In genomic region chr7:105012503-105013282, GRCh38 we compare ENCODE assay signal across 1 cellular context.
A peak's percentile ranks its signal among the peaks of the same experiment; 100 is the strongest.
TF ChIP-seq lines count a peak whose summit lies in the region.

No MANE protein-coding gene starts in this region.

TF ChIP-seq in GM12878, 131 proteins besides CTCF, POLR2A, EP300 and RAD21 (continued from another document and continues in another):
- TF ChIP-seq BCL3 (IDR thresholded peaks at IDR 0.05; ENCODE audit: borderline replicate concordance, insufficient read depth, low read depth, low read length, poor library complexity, severe bottlenecking) = peak; percentile 96
- peak; percentile 56; the same call in 1 of the 2 replicates for TF ChIP-seq SMARCA5 (IDR thresholded peaks at IDR 0.05)
- no peak for TF ChIP-seq BCLAF1 (IDR thresholded peaks at IDR 0.05)
- peak; percentile 43 for TF ChIP-seq NKRF (conservative IDR thresholded peaks at IDR 0.05)
- peak; percentile 15; the same call in 1 of the 2 replicates for TF ChIP-seq NFYA (IDR thresholded peaks at IDR 0.05; ENCODE audit: borderline replicate concordance, low read depth, low read length)
- peak; percentile 95 for TF ChIP-seq SKIL (IDR thresholded peaks at IDR 0.05; ENCODE audit: low read depth, poor library complexity, severe bottlenecking)
- no peak for TF ChIP-seq ZZZ3 (IDR thresholded peaks at IDR 0.05; ENCODE audit: control insufficient read depth, insufficient read length, low read depth)
- TF ChIP-seq MTA2 (IDR thresholded peaks at IDR 0.05; ENCODE audit: low read depth) = peak; percentile 85
- peak; percentile 68 for TF ChIP-seq FOS (IDR thresholded peaks at IDR 0.05; ENCODE audit: borderline replicate concordance, extremely low read depth, insufficient read length)
- TF ChIP-seq BACH1 (IDR thresholded peaks at IDR 0.05; ENCODE audit: borderline replicate concordance) = peak; percentile 96
- TF ChIP-seq CREM (IDR thresholded peaks at IDR 0.05; ENCODE audit: low read depth) = peak; percentile 93
- peak; percentile 77 for TF ChIP-seq CUX1 (IDR thresholded peaks at IDR 0.05; ENCODE audit: insufficient replicate concordance, low read depth, low read length)
- TF ChIP-seq CREB1 (IDR thresholded peaks at IDR 0.05; ENCODE audit: low read depth) = no peak
- no peak for TF ChIP-seq ZNF384 (IDR thresholded peaks at IDR 0.05; ENCODE audit: borderline replicate concordance, low read depth, low read length)
- no peak for TF ChIP-seq GABPA (IDR thresholded peaks at IDR 0.05; ENCODE audit: low read depth)
- peak; percentile 97 to 99 for TF ChIP-seq IKZF2 (IDR thresholded peaks at IDR 0.05)
- peak; percentile 62 for TF ChIP-seq PKNOX1 (IDR thresholded peaks at IDR 0.05)
- TF ChIP-seq MEF2B (IDR thresholded peaks at IDR 0.05; ENCODE audit: partially characterized antibody, poor library complexity, severe bottlenecking) = peak; percentile 94
- peak; percentile 81; the same call in 1 of the 2 replicates for TF ChIP-seq ELK1 (IDR thresholded peaks at IDR 0.05; ENCODE audit: low read depth, low read length)
- no peak for TF ChIP-seq NFXL1 (IDR thresholded peaks at IDR 0.05; ENCODE audit: borderline replicate concordance)
- TF ChIP-seq ZBED1 (IDR thresholded peaks at IDR 0.05; ENCODE audit: borderline replicate concordance) = peak; percentile 95
- peak; percentile 95; the same call in 1 of the 2 replicates for TF ChIP-seq ZNF207 (IDR thresholded peaks at IDR 0.05; ENCODE audit: borderline replicate concordance)
- no peak for TF ChIP-seq BRCA1 (IDR thresholded peaks at IDR 0.05; ENCODE audit: low read depth, low read length)
- peak; percentile 89 for TF ChIP-seq IRF4 (IDR thresholded peaks at IDR 0.05; ENCODE audit: low read depth, low read length)
- TF ChIP-seq RELA (IDR thresholded peaks at IDR 0.05; ENCODE audit: borderline replicate concordance, partially characterized antibody) = peak; percentile 98
- peak; percentile 100 for TF ChIP-seq TCF3 (IDR thresholded peaks at IDR 0.05; ENCODE audit: borderline replicate concordance, insufficient read depth, low read depth, low read length)
- peak; percentile 95 for TF ChIP-seq POU2F2 (IDR thresholded peaks at IDR 0.05; ENCODE audit: borderline replicate concordance, low read depth, low read length)
- TF ChIP-seq E2F4 (IDR thresholded peaks at IDR 0.05; ENCODE audit: low read depth, low read length) = peak; percentile 70
- no peak for TF ChIP-seq KDM1A (IDR thresholded peaks at IDR 0.05; ENCODE audit: borderline replicate concordance)
- TF ChIP-seq ZSCAN29 (IDR thresholded peaks at IDR 0.05) = no peak; the same call in none of the 2 replicates
- peak; percentile 95 for TF ChIP-seq SMAD1 (IDR thresholded peaks at IDR 0.05; ENCODE audit: low read depth, partially characterized antibody)
- TF ChIP-seq ZNF622 (IDR thresholded peaks at IDR 0.05) = no peak
- TF ChIP-seq FOXK2 (IDR thresholded peaks at IDR 0.05) = no peak
- TF ChIP-seq SREBF2 (IDR thresholded peaks at IDR 0.05; ENCODE audit: low read length) = peak; percentile 28; the same call in 1 of the 2 replicates
- no peak for TF ChIP-seq RBBP5 (conservative IDR thresholded peaks at IDR 0.05)
- TF ChIP-seq MYB (IDR thresholded peaks at IDR 0.05; ENCODE audit: borderline replicate concordance, low read depth, low read length) = peak; percentile 82; the same call in 1 of the 2 replicates
- TF ChIP-seq NBN (IDR thresholded peaks at IDR 0.05) = peak; percentile 99
- TF ChIP-seq ATF7 (IDR thresholded peaks at IDR 0.05; ENCODE audit: low read depth) = peak; percentile 100
- TF ChIP-seq SMC3 (IDR thresholded peaks at IDR 0.05; ENCODE audit: borderline replicate concordance, low read length) = peak; percentile 34; the same call in 1 of the 2 replicates
- peak; percentile 52 for TF ChIP-seq JUNB (IDR thresholded peaks at IDR 0.05)
- peak; percentile 54 for TF ChIP-seq HDAC6 (IDR thresholded peaks at IDR 0.05; ENCODE audit: unreplicated experiment)
